Comparison of ENCODE assay signal across 1 cellular context in genomic region chr7:135747366-135747765, GRCh38.
TF ChIP-seq lines count a peak whose summit lies in the region.

No MANE protein-coding gene starts in this region.

TF ChIP-seq in WTC11, 78 proteins besides CTCF, POLR2A, EP300 and RAD21 (continued from another document):
- no peak for TF ChIP-seq STAT6 (CRISPR knock-in tag; conservative IDR thresholded peaks at IDR 0.05; ENCODE audit: low read depth)
- TF ChIP-seq ZNF281 (CRISPR knock-in tag; IDR thresholded peaks at IDR 0.05) = no peak
- TF ChIP-seq GRHL2 (CRISPR knock-in tag; IDR thresholded peaks at IDR 0.05; ENCODE audit: insufficient replicate concordance, severe bottlenecking) = no peak
- no peak for TF ChIP-seq GTF2I (CRISPR knock-in tag; conservative IDR thresholded peaks at IDR 0.05)
- TF ChIP-seq TEAD1 (CRISPR knock-in tag; IDR thresholded peaks at IDR 0.05) = no peak
- no peak for TF ChIP-seq SOX15 (CRISPR knock-in tag; IDR thresholded peaks at IDR 0.05)
- TF ChIP-seq MAX (CRISPR knock-in tag; IDR thresholded peaks at IDR 0.05) = no peak
- TF ChIP-seq ZBTB21 (CRISPR knock-in tag; IDR thresholded peaks at IDR 0.05; ENCODE audit: borderline replicate concordance) = no peak
- no peak for TF ChIP-seq SP1 (CRISPR knock-in tag; conservative IDR thresholded peaks at IDR 0.05)
- no peak for TF ChIP-seq FOXP4 (CRISPR knock-in tag; IDR thresholded peaks at IDR 0.05)
